ENCODE assay signal across 22 cellular contexts in genomic region chr4:66777097-66777496, GRCh38.
"Had no signal": no experiment of that assay in that cellular context is flagged by ENCODE, and none has a peak within 500 bp of the region (broad histone marks: within the 10 kb centered on the region; RNA-seq: fewer than 3 reads in every experiment).

No MANE protein-coding gene starts in this region.

- DNase-seq: activated CD8-positive, alpha-beta memory T cell treated with anti-CD3 and anti-CD28 coated beads for 24 hours; activated CD8-positive, alpha-beta memory T cell treated with anti-CD3 and anti-CD28 coated beads, Interleukin-2, amount 50 U/mL, for 4 hours; activated T-cell treated with anti-CD3 and anti-CD28 coated beads, Interleukin-2, amount 50 U/mL, for 24 hours; aorta; caudate nucleus; dermis blood vessel endothelial cell; effector memory CD4-positive, alpha-beta T cell; gastrocnemius medialis; hippocampal formation; kidney glomerular epithelial cell; left lung; nephron progenitor cell; stimulated activated CD4-positive, alpha-beta T cell treated with anti-CD3 and anti-CD28 coated beads, Interleukin-4, amount 100 ng/mL, for 24 hours; stimulated activated naive CD4-positive, alpha-beta T cell treated with Interleukin-2 at 50 U/mL for 16 hours had no signal

- H3K9me3 ChIP-seq: gastrocnemius medialis, thoracic aorta, vagina had no signal

- H3K27me3 ChIP-seq: gastrocnemius medialis, left lung, vagina had no signal

- H3K27ac ChIP-seq: gastrocnemius medialis, left lung, parathyroid adenoma, thoracic aorta, vagina had no signal

- H3K36me3 ChIP-seq: gastrocnemius medialis, left lung, thoracic aorta, vagina had no signal

- H3K4me1 ChIP-seq: gastrocnemius medialis, left lung, parathyroid adenoma, vagina had no signal

- ATAC-seq: activated naive CD4-positive, alpha-beta T cell treated with anti-CD3 and anti-CD28 coated beads, Interleukin-2, amount 50 U/mL, for 72 hours; activated T-helper 17 cell treated with anti-CD3 and anti-CD28 coated beads, Interleukin-2, amount 50 U/mL, for 72 hours; esophagus mucosa; gastrocnemius medialis; left lung; right cardiac atrium; WTC11 had no signal

- H3K4me3 ChIP-seq: gastrocnemius medialis, left lung, thoracic aorta, vagina had no signal
